In the genomic region with DNA sequence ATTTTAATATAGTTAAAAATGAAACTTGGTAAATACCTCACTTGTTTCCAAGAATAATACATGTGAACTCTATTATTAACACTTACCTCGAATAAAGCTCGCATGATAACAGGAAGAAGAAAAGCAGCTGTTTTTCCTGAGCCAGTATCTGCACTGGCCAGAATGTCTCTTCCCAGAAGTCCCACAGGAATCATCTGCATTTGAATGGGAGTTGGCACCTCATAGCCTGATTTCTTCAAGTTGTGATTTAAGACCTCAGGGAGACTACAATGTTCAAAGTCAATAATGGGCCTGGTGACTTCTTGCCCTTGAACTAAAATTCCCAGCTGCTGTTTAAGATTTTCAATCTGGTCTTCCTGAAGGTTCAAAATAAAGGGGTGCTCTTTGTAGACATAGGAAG, we compare ENCODE assay signal across 15 cellular contexts. TPM values are rescaled to one million over a fixed set of nuclear protein-coding genes. Genes with fewer than 3 reads are reported as not detected.
DNase-seq lines count a peak whose midpoint lies in the region; ATAC-seq and TF ChIP-seq lines count a peak whose summit lies in the region.
"Had no signal": no experiment of that assay in that cellular context is flagged by ENCODE, and none has a peak within 500 bp of the region (broad histone marks: within the 10 kb centered on the region; RNA-seq: fewer than 3 reads in every experiment).

No MANE protein-coding gene starts in this region.

- TF ChIP-seq CTCF in RWPE2 (IDR thresholded peaks at IDR 0.05; ENCODE audit: poor library complexity, severe bottlenecking) (no peak), gastroesophageal sphincter (IDR thresholded peaks at IDR 0.05) (no peak)

- TF ChIP-seq POLR2A in gastroesophageal sphincter (IDR thresholded peaks at IDR 0.05) = no peak

- H3K4me3 ChIP-seq in RWPE2 (ENCODE audit: severe bottlenecking) (no peak overlapping the region), gastroesophageal sphincter (no peak overlapping the region), skeletal muscle tissue (ENCODE audit: low read length in 3 of 3) (no peak overlapping the region)

- no peak for ATAC-seq in RWPE2 (ENCODE audit: low read depth)
- no peak for ATAC-seq in gastroesophageal sphincter
- ATAC-seq in GM21367 (IDR thresholded peaks at IDR 0.05; ENCODE audit: unreplicated experiment) = no peak
- no peak for ATAC-seq in SK-N-SH treated with all-trans-retinoic acid at 6 μM for 48 hours
- ATAC-seq: activated CD4-positive, CD25-positive, alpha-beta regulatory T cell treated with anti-CD3 and anti-CD28 coated beads, Interleukin-2, amount 50 U/mL, for 24 hours had no signal

- H3K4me1 ChIP-seq in RWPE2 (ENCODE audit: insufficient read depth, poor library complexity, severe bottlenecking) = peaks cover 25% of the 10 kb centered on the region
- peaks cover 3 to 57% (median 15%) of the 10 kb centered on the region in 3 donors for H3K4me1 ChIP-seq in gastroesophageal sphincter
- peaks cover 4 to 18% (median 13%) of the 10 kb centered on the region in 3 donors for H3K4me1 ChIP-seq in skeletal muscle tissue (ENCODE audit: control insufficient read depth in 3 of 3, insufficient read depth in 3 of 3, low read length in 3 of 3)

- peak; percentile 11 for DNase-seq in ELF-1 (ENCODE audit: low read depth, low spot score)
- no peak for DNase-seq in RWPE2 (ENCODE audit: low spot score)
- no peak for DNase-seq in stimulated activated CD4-positive, alpha-beta T cell treated with anti-CD3 and anti-CD28 coated beads, Interleukin-2, amount 100 ng/mL, for 48 hours
- DNase-seq: amygdala; COR-L47; effector memory CD4-positive, alpha-beta T cell; head of caudate nucleus; NCI-H187; posterior cingulate gyrus had no signal

- no peak for TF ChIP-seq EP300 in gastroesophageal sphincter (IDR thresholded peaks at IDR 0.05)

- H3K36me3 ChIP-seq in RWPE2 (ENCODE audit: low read depth) (peaks cover 67% of the 10 kb centered on the region), gastroesophageal sphincter (peaks cover 3 to 58% of the 10 kb centered on the region in 2 donors), skeletal muscle tissue (ENCODE audit: control insufficient read depth in 3 of 3, insufficient read depth in 3 of 3, low read length in 3 of 3) (peaks cover 7 to 22% (median 21%) of the 10 kb centered on the region in 3 donors)

- peak overlapping the region in 1 of 3 donors; percentile 8 for H3K9ac ChIP-seq in skeletal muscle tissue (ENCODE audit: low read depth in 1 of 3, low read length in 3 of 3)
- H3K9ac ChIP-seq: KMS-11 had no signal

- 16 to 30% methylated on average over 2 of the region's 2 CpGs for WGBS in gastroesophageal sphincter (ENCODE audit: low coverage in 1 of 2), 2 donors

- no peaks in the 10 kb centered on the region for H3K27me3 ChIP-seq in RWPE2 (ENCODE audit: insufficient read depth, poor library complexity, severe bottlenecking)
- no peaks in the 10 kb centered on the region for H3K27me3 ChIP-seq in gastroesophageal sphincter
- no peaks in the 10 kb centered on the region for H3K27me3 ChIP-seq in skeletal muscle tissue (ENCODE audit: control insufficient read depth in 3 of 3, insufficient read depth in 3 of 3, low read length in 3 of 3)

- no peaks in the 10 kb centered on the region for H3K9me3 ChIP-seq in RWPE2 (ENCODE audit: severe bottlenecking)
- no peaks in the 10 kb centered on the region for H3K9me3 ChIP-seq in gastroesophageal sphincter
- H3K9me3 ChIP-seq in skeletal muscle tissue (ENCODE audit: control insufficient read depth in 3 of 3, low read length in 3 of 3) = no peaks in the 10 kb centered on the region

- peak overlapping the region; percentile 24 for H3K27ac ChIP-seq in RWPE2 (ENCODE audit: poor library complexity, severe bottlenecking)
- H3K27ac ChIP-seq in gastroesophageal sphincter = peak overlapping the region in 3 of 4 donors; percentile 35 to 60 (median 46)
- peak overlapping the region; percentile 31 for H3K27ac ChIP-seq in skeletal muscle tissue (ENCODE audit: low read depth, low read length)
- H3K27ac ChIP-seq: KMS-11 had no signal

TF ChIP-seq in SK-N-SH treated with all-trans-retinoic acid at 6 μM for 48 hours, 23 proteins besides CTCF, POLR2A, EP300 and RAD21:
- no peak for TF ChIP-seq TCF4 (CRISPR knock-in tag; IDR thresholded peaks at IDR 0.05; ENCODE audit: borderline replicate concordance)
- TF ChIP-seq ZFP3 (CRISPR knock-in tag; IDR thresholded peaks at IDR 0.05) = no peak
- no peak for TF ChIP-seq GLIS3 (CRISPR knock-in tag; IDR thresholded peaks at IDR 0.05)
- no peak for TF ChIP-seq RARB (CRISPR knock-in tag; IDR thresholded peaks at IDR 0.05)
- TF ChIP-seq OSR1 (CRISPR knock-in tag; IDR thresholded peaks at IDR 0.05) = no peak
- no peak for TF ChIP-seq BACH2 (CRISPR knock-in tag; IDR thresholded peaks at IDR 0.05; ENCODE audit: borderline replicate concordance)
- TF ChIP-seq, protein P1, sequence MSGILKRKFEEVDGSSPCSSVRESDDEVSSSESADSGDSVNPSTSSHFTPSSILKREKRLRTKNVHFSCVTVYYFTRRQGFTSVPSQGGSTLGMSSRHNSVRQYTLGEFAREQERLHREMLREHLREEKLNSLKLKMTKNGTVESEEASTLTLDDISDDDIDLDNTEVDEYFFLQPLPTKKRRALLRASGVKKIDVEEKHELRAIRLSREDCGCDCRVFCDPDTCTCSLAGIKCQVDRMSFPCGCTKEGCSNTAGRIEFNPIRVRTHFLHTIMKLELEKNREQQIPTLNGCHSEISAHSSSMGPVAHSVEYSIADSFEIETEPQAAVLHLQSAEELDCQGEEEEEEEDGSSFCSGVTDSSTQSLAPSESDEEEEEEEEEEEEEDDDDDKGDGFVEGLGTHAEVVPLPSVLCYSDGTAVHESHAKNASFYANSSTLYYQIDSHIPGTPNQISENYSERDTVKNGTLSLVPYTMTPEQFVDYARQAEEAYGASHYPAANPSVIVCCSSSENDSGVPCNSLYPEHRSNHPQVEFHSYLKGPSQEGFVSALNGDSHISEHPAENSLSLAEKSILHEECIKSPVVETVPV (CRISPR knock-in tag; IDR thresholded peaks at IDR 0.05) = no peak
TF ChIP-seq in SK-N-SH treated with all-trans-retinoic acid at 6 μM for 48 hours: peak in this region for 0.

RNA-seq across cellular contexts. Expression of a gene that starts 3.9 kb away (rescaled TPM):
- 10 to 100 TPM; 21.8 to 34.7 (median 24.3) TPM for total RNA-seq in gastroesophageal sphincter
- 17.7 TPM for total RNA-seq in skeletal muscle tissue

RNA-seq across cellular contexts. Expression of a gene that starts 45.3 kb away (rescaled TPM):
- under 1 TPM in 3 of 4 donors, not detected in 1; 0.12 to 0.17 (median 0.13) TPM for total RNA-seq in gastroesophageal sphincter
- total RNA-seq in skeletal muscle tissue = 1.0 TPM
